In the genomic region with DNA sequence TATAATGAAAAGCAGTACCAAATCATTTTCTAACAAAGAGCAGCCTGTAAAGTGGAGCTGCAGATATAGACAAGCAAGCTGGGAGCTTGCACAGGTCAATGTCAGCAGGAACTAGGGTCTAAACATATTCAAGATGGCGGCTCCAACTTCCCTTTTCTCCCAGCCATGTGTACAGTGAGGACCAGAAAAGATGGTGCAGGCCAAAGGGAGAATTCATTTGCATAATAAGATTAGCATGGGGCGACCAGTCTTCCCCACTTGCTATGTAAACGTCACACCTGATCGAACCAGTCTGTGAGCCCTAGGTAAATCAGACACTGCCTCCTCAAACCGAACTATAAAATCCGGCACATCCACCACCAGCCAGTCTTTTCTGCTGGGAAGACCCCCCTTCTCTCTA, we compare ENCODE assay signal across 16 cellular contexts.
"Had no signal": no experiment of that assay in that cellular context is flagged by ENCODE, and none has a peak within 500 bp of the region (broad histone marks: within the 10 kb centered on the region; RNA-seq: fewer than 3 reads in every experiment).

No MANE protein-coding gene starts in this region.

- H3K27ac ChIP-seq: coronary artery, gastroesophageal sphincter, left lung, tibial nerve had no signal

- H3K36me3 ChIP-seq: gastroesophageal sphincter, left lung, tibial nerve had no signal

- DNase-seq: activated CD4-positive, alpha-beta T cell treated with anti-CD3 and anti-CD28 coated beads for 48 hours; activated CD8-positive, alpha-beta memory T cell treated with anti-CD3 and anti-CD28 coated beads for 24 hours; activated naive CD4-positive, alpha-beta T cell treated with anti-CD3 and anti-CD28 coated beads, Interleukin-2, amount 10 ng/mL, durations not matched to agents 7 days and 5 days; central memory CD4-positive, alpha-beta T cell; effector memory CD8-positive, alpha-beta T cell; islet precursor cell; left lung; mesenchymal stem cell; nucleus accumbens; right cardiac atrium had no signal

- H3K9me3 ChIP-seq: gastroesophageal sphincter, left lung, tibial nerve had no signal

- H3K4me2 ChIP-seq: smooth muscle cell had no signal

- H3K4me3 ChIP-seq: coronary artery, gastroesophageal sphincter, left lung, smooth muscle cell, tibial nerve had no signal

- ATAC-seq: effector memory CD8-positive, alpha-beta T cell; gastroesophageal sphincter; left lung; stimulated activated effector memory CD8-positive, alpha-beta T cell treated with anti-CD3 and anti-CD28 coated beads, Interleukin-12 subunit alpha, Interleukin-12 subunit beta, amount 100 ng/mL, for 72 hours; WTC11 had no signal
